ENCODE assay signal across 10 cellular contexts in the genomic region with DNA sequence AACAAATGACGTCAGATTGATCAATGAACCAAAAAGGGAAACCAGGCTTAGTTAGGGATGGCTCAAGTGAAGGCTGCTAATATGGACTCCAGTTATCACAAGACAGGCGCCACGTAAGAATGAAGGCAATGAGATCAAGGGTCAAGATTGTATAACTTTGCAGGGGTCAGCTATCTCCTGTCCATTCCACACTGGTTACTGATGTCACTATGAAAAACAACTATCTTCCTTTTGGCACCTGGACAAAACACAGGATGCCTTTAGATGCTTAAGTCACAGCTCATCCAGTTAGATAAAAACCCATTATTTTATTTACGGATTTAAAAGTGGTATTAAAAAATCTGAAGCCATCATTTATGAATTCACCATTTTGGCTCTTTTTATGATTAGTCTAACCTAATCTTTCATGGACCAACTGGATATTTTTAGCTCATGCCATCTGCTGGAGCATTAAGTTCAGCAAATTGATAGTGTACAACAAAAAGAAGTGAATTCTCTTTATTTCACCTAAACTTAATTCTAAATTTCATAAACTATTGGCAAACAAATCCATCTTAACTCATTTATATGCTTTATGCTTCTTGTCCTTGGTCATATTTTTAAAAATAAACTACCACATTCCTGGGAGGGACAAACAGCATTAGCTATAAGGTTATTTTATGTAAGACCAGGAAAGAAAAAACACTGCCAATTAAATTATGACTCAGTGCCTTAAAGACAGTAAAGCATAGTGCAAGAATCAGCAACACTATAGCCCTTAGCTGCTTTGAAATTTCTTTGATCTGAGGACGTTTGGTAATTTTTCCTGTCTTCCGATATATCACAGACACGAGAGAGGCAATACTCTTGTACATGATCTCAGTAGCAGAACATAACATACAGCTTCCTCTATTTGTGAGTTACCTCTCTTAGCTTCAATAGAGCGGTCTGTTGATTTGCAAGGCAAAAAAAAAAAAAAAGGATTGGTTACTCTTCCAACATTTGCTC. TPM values are rescaled to one million over a fixed set of nuclear protein-coding genes. Genes with fewer than 3 reads are reported as not detected.
DNase-seq lines count a peak whose midpoint lies in the region; ATAC-seq and TF ChIP-seq lines count a peak whose summit lies in the region.
"Had no signal": no experiment of that assay in that cellular context is flagged by ENCODE, and none has a peak within 500 bp of the region (broad histone marks: within the 10 kb centered on the region; RNA-seq: fewer than 3 reads in every experiment).

No MANE protein-coding gene starts in this region.

- H3K27me3 Mint-ChIP-seq in activated naive CD4-positive, alpha-beta T cell treated with anti-CD3 and anti-CD28 coated beads for 36 hours (ENCODE audit: low read depth): no peaks in the 10 kb centered on the region

- peaks cover 46% of the 10 kb centered on the region for H3K36me3 Mint-ChIP-seq in activated naive CD4-positive, alpha-beta T cell treated with anti-CD3 and anti-CD28 coated beads for 36 hours (ENCODE audit: low read depth)
- H3K36me3 Mint-ChIP-seq in stimulated activated effector memory CD8-positive, alpha-beta T cell treated with anti-CD3 and anti-CD28 coated beads, Interleukin-12 subunit alpha, Interleukin-12 subunit beta, amount 100 ng/mL, for 72 hours: peaks cover 99% of the 10 kb centered on the region

- H3K4me1 Mint-ChIP-seq in activated naive CD4-positive, alpha-beta T cell treated with anti-CD3 and anti-CD28 coated beads for 36 hours (ENCODE audit: low read depth): peaks cover 70% of the 10 kb centered on the region
- H3K4me1 Mint-ChIP-seq in stimulated activated effector memory CD8-positive, alpha-beta T cell treated with anti-CD3 and anti-CD28 coated beads, Interleukin-12 subunit alpha, Interleukin-12 subunit beta, amount 100 ng/mL, for 72 hours: peaks cover 51% of the 10 kb centered on the region

- intact Hi-C loops in activated naive CD4-positive, alpha-beta T cell treated with anti-CD3 and anti-CD28 coated beads for 36 hours (cut with micrococcal nuclease): loop anchor here (1.0 kb wide), 1 partner anchor 27 kb away; the partner anchor contains the start of gene DHX15
- intact Hi-C loops in thyroid gland (cut with DNase I): no loop called here

- peaks cover 0 to 10% of the 10 kb centered on the region in 2 donors for H3K36me3 ChIP-seq in thyroid gland

- TF ChIP-seq POLR2A in thyroid gland (IDR thresholded peaks at IDR 0.05): no peak

- no peak for ATAC-seq in stimulated activated effector memory CD8-positive, alpha-beta T cell treated with anti-CD3 and anti-CD28 coated beads, Interleukin-12 subunit alpha, Interleukin-12 subunit beta, amount 100 ng/mL, for 72 hours
- ATAC-seq in HG02571 (IDR thresholded peaks at IDR 0.05; ENCODE audit: unreplicated experiment): no peak
- no peak for ATAC-seq in HG03045 (IDR thresholded peaks at IDR 0.05; ENCODE audit: unreplicated experiment)

- H3K27ac Mint-ChIP-seq in activated naive CD4-positive, alpha-beta T cell treated with anti-CD3 and anti-CD28 coated beads for 36 hours: peak overlapping the region; percentile 83
- peak overlapping the region; percentile 1 for H3K27ac Mint-ChIP-seq in stimulated activated effector memory CD8-positive, alpha-beta T cell treated with anti-CD3 and anti-CD28 coated beads, Interleukin-12 subunit alpha, Interleukin-12 subunit beta, amount 100 ng/mL, for 72 hours

- WGBS in thyroid gland, 2 donors: 69 to 73% methylated on average over 8 of the region's 8 CpGs

- H3K9me3 ChIP-seq in thyroid gland: no peaks in the 10 kb centered on the region

- CTCF ChIA-PET in activated naive CD4-positive, alpha-beta T cell treated with anti-CD3 and anti-CD28 coated beads for 36 hours (lab: Charles Lee): interaction anchor here (0.7 to 1.3 kb wide), 3 partner anchors 15 to 810 kb away, joined by 3 to 4 read pairs (median 4); no protein-coding TSS in a partner anchor

- no peak overlapping the region for H3K4me3 ChIP-seq in thyroid gland (replicated peaks in 1 of 3)
- H3K4me3 ChIP-seq: BLaER1 had no signal

- TF ChIP-seq CTCF in thyroid gland (IDR thresholded peaks at IDR 0.05): no peak

- no peak for DNase-seq in activated naive CD4-positive, alpha-beta T cell treated with anti-CD3 and anti-CD28 coated beads for 36 hours
- DNase-seq in activated naive CD4-positive, alpha-beta T cell (lab: John Stamatoyannopoulos, UW): no peak
- DNase-seq in RPMI7951 (ENCODE audit: low read depth) (peak; percentile 24), epithelial cell of prostate (ENCODE audit: low read depth, low spot score) (no peak), thyroid gland (no peak)
- DNase-seq in stimulated activated effector memory CD8-positive, alpha-beta T cell treated with anti-CD3 and anti-CD28 coated beads, Interleukin-12 subunit alpha, Interleukin-12 subunit beta, amount 100 ng/mL, for 72 hours (ENCODE audit: low spot score in 2 of 2): no peak
- DNase-seq: RPMI8226 had no signal

- H3K4me1 ChIP-seq in thyroid gland: peaks cover 0 to 6% of the 10 kb centered on the region in 2 donors

- H3K4me3 Mint-ChIP-seq in activated naive CD4-positive, alpha-beta T cell treated with anti-CD3 and anti-CD28 coated beads for 36 hours: peak overlapping the region; percentile 29
- H3K4me3 Mint-ChIP-seq in stimulated activated effector memory CD8-positive, alpha-beta T cell treated with anti-CD3 and anti-CD28 coated beads, Interleukin-12 subunit alpha, Interleukin-12 subunit beta, amount 100 ng/mL, for 72 hours: no peak overlapping the region

- no peaks in the 10 kb centered on the region for H3K27me3 ChIP-seq in thyroid gland
- H3K27me3 ChIP-seq: BLaER1 had no signal

- peaks cover under 1% of the 10 kb centered on the region for H3K9me3 Mint-ChIP-seq in activated naive CD4-positive, alpha-beta T cell treated with anti-CD3 and anti-CD28 coated beads for 36 hours
- peaks cover 2% of the 10 kb centered on the region for H3K9me3 Mint-ChIP-seq in stimulated activated effector memory CD8-positive, alpha-beta T cell treated with anti-CD3 and anti-CD28 coated beads, Interleukin-12 subunit alpha, Interleukin-12 subunit beta, amount 100 ng/mL, for 72 hours

- H3K27ac ChIP-seq in epithelial cell of prostate (peak overlapping the region; percentile 91), thyroid gland (no peak overlapping the region)
- H3K27ac ChIP-seq: BLaER1 had no signal

RNA-seq across cellular contexts. Expression of gene DHX15, which starts 27.0 kb away (rescaled TPM):
- 100 to 1,000 TPM; 197 to 199 TPM for total RNA-seq in activated naive CD4-positive, alpha-beta T cell treated with anti-CD3 and anti-CD28 coated beads for 36 hours
- 117 and 163 TPM in 2 replicates for total RNA-seq in RPMI7951 (2014; rRNA removed; shearing (Covaris generic))
- total RNA-seq in thyroid gland: 100 to 1,000 TPM; 139 to 199 (median 150) TPM
